In the genomic region with DNA sequence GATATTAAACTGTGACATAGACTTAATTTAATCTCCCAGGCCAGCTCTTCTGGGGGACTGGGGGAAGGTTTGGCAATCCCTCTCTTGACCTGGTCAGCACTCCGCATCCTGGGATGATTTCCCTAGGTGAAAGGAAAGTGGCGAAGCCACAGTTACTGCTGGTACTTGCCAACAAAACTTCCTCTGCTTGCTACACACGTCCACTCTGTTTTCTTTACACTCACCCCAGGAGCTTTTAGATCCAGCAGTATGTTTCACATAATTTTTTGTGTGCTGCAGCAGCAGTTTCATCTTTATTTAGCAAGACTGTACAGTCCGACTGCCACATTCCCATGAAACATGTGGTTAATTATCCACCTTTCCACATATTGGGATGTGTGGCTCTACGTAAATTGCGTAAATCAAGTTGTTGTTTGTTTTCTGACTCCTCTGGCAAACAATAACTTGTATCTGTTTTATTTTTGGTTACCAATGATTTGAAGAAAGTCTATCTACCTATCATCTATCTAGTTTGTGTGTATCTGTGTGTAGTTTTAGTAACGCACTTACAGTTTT, we compare ENCODE assay signal across 1 cellular context.
TF ChIP-seq lines count a peak whose summit lies in the region.

No MANE protein-coding gene starts in this region.

TF ChIP-seq in GM23338, 12 proteins besides CTCF, POLR2A, EP300 and RAD21 (continued from another document):
- TF ChIP-seq, protein P1, sequence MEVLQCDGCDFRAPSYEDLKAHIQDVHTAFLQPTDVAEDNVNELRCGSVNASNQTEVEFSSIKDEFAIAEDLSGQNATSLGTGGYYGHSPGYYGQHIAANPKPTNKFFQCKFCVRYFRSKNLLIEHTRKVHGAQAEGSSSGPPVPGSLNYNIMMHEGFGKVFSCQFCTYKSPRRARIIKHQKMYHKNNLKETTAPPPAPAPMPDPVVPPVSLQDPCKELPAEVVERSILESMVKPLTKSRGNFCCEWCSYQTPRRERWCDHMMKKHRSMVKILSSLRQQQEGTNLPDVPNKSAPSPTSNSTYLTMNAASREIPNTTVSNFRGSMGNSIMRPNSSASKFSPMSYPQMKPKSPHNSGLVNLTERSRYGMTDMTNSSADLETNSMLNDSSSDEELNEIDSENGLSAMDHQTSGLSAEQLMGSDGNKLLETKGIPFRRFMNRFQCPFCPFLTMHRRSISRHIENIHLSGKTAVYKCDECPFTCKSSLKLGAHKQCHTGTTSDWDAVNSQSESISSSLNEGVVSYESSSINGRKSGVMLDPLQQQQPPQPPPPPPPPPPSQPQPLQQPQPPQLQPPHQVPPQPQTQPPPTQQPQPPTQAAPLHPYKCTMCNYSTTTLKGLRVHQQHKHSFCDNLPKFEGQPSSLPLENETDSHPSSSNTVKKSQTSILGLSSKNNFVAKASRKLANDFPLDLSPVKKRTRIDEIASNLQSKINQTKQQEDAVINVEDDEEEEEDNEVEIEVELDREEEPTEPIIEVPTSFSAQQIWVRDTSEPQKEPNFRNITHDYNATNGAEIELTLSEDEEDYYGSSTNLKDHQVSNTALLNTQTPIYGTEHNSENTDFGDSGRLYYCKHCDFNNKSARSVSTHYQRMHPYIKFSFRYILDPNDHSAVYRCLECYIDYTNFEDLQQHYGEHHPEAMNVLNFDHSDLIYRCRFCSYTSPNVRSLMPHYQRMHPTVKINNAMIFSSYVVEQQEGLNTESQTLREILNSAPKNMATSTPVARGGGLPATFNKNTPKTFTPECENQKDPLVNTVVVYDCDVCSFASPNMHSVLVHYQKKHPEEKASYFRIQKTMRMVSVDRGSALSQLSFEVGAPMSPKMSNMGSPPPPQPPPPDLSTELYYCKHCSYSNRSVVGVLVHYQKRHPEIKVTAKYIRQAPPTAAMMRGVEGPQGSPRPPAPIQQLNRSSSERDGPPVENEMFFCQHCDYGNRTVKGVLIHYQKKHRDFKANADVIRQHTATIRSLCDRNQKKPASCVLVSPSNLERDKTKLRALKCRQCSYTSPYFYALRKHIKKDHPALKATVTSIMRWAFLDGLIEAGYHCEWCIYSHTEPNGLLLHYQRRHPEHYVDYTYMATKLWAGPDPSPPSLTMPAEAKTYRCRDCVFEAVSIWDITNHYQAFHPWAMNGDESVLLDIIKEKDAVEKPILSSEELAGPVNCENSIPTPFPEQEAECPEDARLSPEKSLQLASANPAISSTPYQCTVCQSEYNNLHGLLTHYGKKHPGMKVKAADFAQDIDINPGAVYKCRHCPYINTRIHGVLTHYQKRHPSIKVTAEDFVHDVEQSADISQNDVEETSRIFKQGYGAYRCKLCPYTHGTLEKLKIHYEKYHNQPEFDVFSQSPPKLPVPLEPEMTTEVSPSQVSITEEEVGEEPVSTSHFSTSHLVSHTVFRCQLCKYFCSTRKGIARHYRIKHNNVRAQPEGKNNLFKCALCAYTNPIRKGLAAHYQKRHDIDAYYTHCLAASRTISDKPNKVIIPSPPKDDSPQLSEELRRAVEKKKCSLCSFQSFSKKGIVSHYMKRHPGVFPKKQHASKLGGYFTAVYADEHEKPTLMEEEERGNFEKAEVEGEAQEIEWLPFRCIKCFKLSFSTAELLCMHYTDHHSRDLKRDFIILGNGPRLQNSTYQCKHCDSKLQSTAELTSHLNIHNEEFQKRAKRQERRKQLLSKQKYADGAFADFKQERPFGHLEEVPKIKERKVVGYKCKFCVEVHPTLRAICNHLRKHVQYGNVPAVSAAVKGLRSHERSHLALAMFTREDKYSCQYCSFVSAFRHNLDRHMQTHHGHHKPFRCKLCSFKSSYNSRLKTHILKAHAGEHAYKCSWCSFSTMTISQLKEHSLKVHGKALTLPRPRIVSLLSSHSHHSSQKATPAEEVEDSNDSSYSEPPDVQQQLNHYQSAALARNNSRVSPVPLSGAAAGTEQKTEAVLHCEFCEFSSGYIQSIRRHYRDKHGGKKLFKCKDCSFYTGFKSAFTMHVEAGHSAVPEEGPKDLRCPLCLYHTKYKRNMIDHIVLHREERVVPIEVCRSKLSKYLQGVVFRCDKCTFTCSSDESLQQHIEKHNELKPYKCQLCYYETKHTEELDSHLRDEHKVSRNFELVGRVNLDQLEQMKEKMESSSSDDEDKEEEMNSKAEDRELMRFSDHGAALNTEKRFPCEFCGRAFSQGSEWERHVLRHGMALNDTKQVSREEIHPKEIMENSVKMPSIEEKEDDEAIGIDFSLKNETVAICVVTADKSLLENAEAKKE (CRISPR knock-in tag; IDR thresholded peaks at IDR 0.05) = no peak
- TF ChIP-seq JUNB (IDR thresholded peaks at IDR 0.05; ENCODE audit: unreplicated experiment) (no peak), ZNF331 (CRISPR knock-in tag; IDR thresholded peaks at IDR 0.05; ENCODE audit: low read depth) (no peak), EZH2 (IDR thresholded peaks at IDR 0.05; ENCODE audit: low read depth, unreplicated experiment) (no peak), POLR2AphosphoS5 (IDR thresholded peaks at IDR 0.05; ENCODE audit: low read depth) (no peak), STAT1 (IDR thresholded peaks at IDR 0.05; ENCODE audit: unreplicated experiment) (no peak)
TF ChIP-seq in GM23338: peak in this region for 0.
